In genomic region chr12:76866726-76867125, GRCh38 we compare ENCODE assay signal across 8 cellular contexts. TPM values are rescaled to one million over a fixed set of nuclear protein-coding genes. Genes with fewer than 3 reads are reported as not detected.
DNase-seq lines count a peak whose midpoint lies in the region; ATAC-seq and TF ChIP-seq lines count a peak whose summit lies in the region.
"Had no signal": no experiment of that assay in that cellular context is flagged by ENCODE, and none has a peak within 500 bp of the region (broad histone marks: within the 10 kb centered on the region; RNA-seq: fewer than 3 reads in every experiment).

No MANE protein-coding gene starts in this region.

- peaks cover 47% of the 10 kb centered on the region for H4K20me1 ChIP-seq in smooth muscle cell (ENCODE audit: low read depth)

- H3K9ac ChIP-seq in HUES48 (ENCODE audit: low read depth, low read length) (peak overlapping the region; percentile 12; the same call in 1 of the 2 replicates), smooth muscle cell (ENCODE audit: low read depth) (peak overlapping the region; percentile 90)

- H3K27ac ChIP-seq in HUES48 (ENCODE audit: low read depth, low read length) (peak overlapping the region; percentile 43), smooth muscle cell (ENCODE audit: low read depth) (peak overlapping the region; percentile 99)
- H3K27ac ChIP-seq: left lung had no signal

- peaks cover 52% of the 10 kb centered on the region for H3K79me2 ChIP-seq in smooth muscle cell (ENCODE audit: low read depth)

- H3K9me3 ChIP-seq in HUES48 (ENCODE audit: control insufficient read depth, insufficient read depth, low read length) = no peaks in the 10 kb centered on the region
- no peaks in the 10 kb centered on the region for H3K9me3 ChIP-seq in smooth muscle cell (replicated peaks; ENCODE audit: low read depth)
- H3K9me3 ChIP-seq: left lung had no signal

- WGBS in smooth muscle cell (ENCODE audit: low lambda C conversion rate) = 29% methylated on average over 8 of the region's 8 CpGs

- ATAC-seq in GM21360 (IDR thresholded peaks at IDR 0.05; ENCODE audit: unreplicated experiment) (peak; percentile 74), Right ventricle myocardium inferior (no peak)
- ATAC-seq: left lung had no signal

- H2AFZ ChIP-seq in smooth muscle cell (ENCODE audit: low read depth) = no peak overlapping the region

- peaks cover 81% of the 10 kb centered on the region for H3F3A ChIP-seq in smooth muscle cell (ENCODE audit: low read depth)

- peaks cover 21% of the 10 kb centered on the region for H3K4me1 ChIP-seq in HUES48 (ENCODE audit: control insufficient read depth, insufficient read depth, low read length)
- H3K4me1 ChIP-seq in smooth muscle cell (ENCODE audit: low read depth) = peaks cover 73% of the 10 kb centered on the region
- H3K4me1 ChIP-seq: left lung had no signal

- peak overlapping the region; percentile 79 for H3K4me2 ChIP-seq in smooth muscle cell

- H3K4me3 ChIP-seq in HUES48 (ENCODE audit: low read depth, low read length) (no peak overlapping the region), smooth muscle cell (no peak overlapping the region)
- H3K4me3 ChIP-seq: left lung had no signal

- TF ChIP-seq CTCF in smooth muscle cell (IDR thresholded peaks at IDR 0.05; ENCODE audit: borderline replicate concordance, insufficient read depth, poor library complexity, severe bottlenecking) (no peak), GM10266 (IDR thresholded peaks at IDR 0.05; ENCODE audit: control insufficient read depth, insufficient read depth, low read depth, missing control alignments) (no peak)

- peak; percentile 84 for DNase-seq in dedifferentiated amniotic fluid mesenchymal stem cell (ENCODE audit: extremely low spot score)
- DNase-seq in smooth muscle cell (lab: John Stamatoyannopoulos, UW; ENCODE audit: unreplicated experiment) = no peak
- no peak for DNase-seq in HuH-7 (ENCODE audit: low spot score)
- DNase-seq in Right ventricle myocardium inferior (ENCODE audit: missing footprints) = no peak
- DNase-seq in GM10266 (ENCODE audit: extremely low spot score) = no peak
- DNase-seq: left lung had no signal

- H3K36me3 ChIP-seq in HUES48 (ENCODE audit: control insufficient read depth, insufficient read depth, low read length) (peaks cover 19% of the 10 kb centered on the region), smooth muscle cell (ENCODE audit: low read depth) (peaks cover 6% of the 10 kb centered on the region)
- H3K36me3 ChIP-seq: left lung had no signal

- H3K27me3 ChIP-seq in HUES48 (ENCODE audit: control insufficient read depth, insufficient read depth, low read length) (no peaks in the 10 kb centered on the region), smooth muscle cell (ENCODE audit: low read depth) (no peaks in the 10 kb centered on the region)
- H3K27me3 ChIP-seq: left lung had no signal

- intact Hi-C loops in Right ventricle myocardium inferior (cut with DNase I) = no loop called here

RNA-seq across cellular contexts. Expression of gene CSRP2, which starts 12.1 kb away (rescaled TPM):
- total RNA-seq in smooth muscle cell (355 and 379 TPM in 2 replicates), Right ventricle myocardium inferior (55.8 TPM)
- 549 and 735 TPM in 2 replicates for polyA plus RNA-seq in smooth muscle cell
